ENCODE assay signal across 26 cellular contexts in genomic region chr3:143784446-143784845, GRCh38.
"Had no signal": no experiment of that assay in that cellular context is flagged by ENCODE, and none has a peak within 500 bp of the region (broad histone marks: within the 10 kb centered on the region; RNA-seq: fewer than 3 reads in every experiment).

No MANE protein-coding gene starts in this region.

- H3K4me3 ChIP-seq: MG63, Peyer's patch, SJSA1 had no signal

- ATAC-seq: activated CD4-positive, CD25-positive, alpha-beta regulatory T cell treated with anti-CD3 and anti-CD28 coated beads, Interleukin-2, amount 50 U/mL, for 24 hours; activated CD8-positive, alpha-beta T cell treated with anti-CD3 and anti-CD28 coated beads, Interleukin-2, amount 10 ng/mL, durations not matched to agents 7 days and 5 days; activated naive CD4-positive, alpha-beta T cell treated with anti-CD3 and anti-CD28 coated beads, Interleukin-2, amount 50 U/mL, for 72 hours; activated naive CD8-positive, alpha-beta T cell treated with anti-CD3 and anti-CD28 coated beads, Interleukin-2, amount 50 U/mL, for 24 hours; SK-N-SH treated with all-trans-retinoic acid at 6 μM for 48 hours had no signal

- DNase-seq: activated CD4-positive, alpha-beta T cell treated with anti-CD3 and anti-CD28 coated beads for 4 hours; activated CD8-positive, alpha-beta memory T cell treated with anti-CD3 and anti-CD28 coated beads, Interleukin-2, amount 50 U/mL, for 48 hours; activated CD8-positive, alpha-beta T cell treated with anti-CD3 and anti-CD28 coated beads, Interleukin-2, amount 10 ng/mL, durations not matched to agents 7 days and 5 days; activated naive CD8-positive, alpha-beta T cell treated with anti-CD3 and anti-CD28 coated beads, Interleukin-2, amount 50 U/mL, for 24 hours; activated T-cell treated with anti-CD3 and anti-CD28 coated beads, Interleukin-2, amount 50 U/mL, for 1 hour; Kasumi-1; KBM-7; MG63; MV-4-11; NCI-H1092 treated with DMSO at 0.1 percent for 48 hours; NCI-H1417 treated with DMSO at 0.1 percent for 48 hours; NCI-H1694; NCI-H2029; NCI-H2107; NCI-H2171 treated with DMSO at 0.1 percent for 48 hours; NCI-H345; NCI-H510A treated with DMSO at 0.1 percent for 48 hours; NCI-H69; NK-92 treated with Interleukin-12 subunit alpha and Interleukin-12 subunit beta, amount 100 ng/mL, for 24 hours; OCI-M1; Peyer's patch; SHP77 had no signal
